ENCODE assay signal across 15 cellular contexts in genomic region chr2:37436324-37436723, GRCh38.
"Had no signal": no experiment of that assay in that cellular context is flagged by ENCODE, and none has a peak within 500 bp of the region (broad histone marks: within the 10 kb centered on the region; RNA-seq: fewer than 3 reads in every experiment).

No MANE protein-coding gene starts in this region.

- H3K27me3 ChIP-seq: cardiac muscle cell, upper lobe of right lung had no signal

- H3K4me1 Mint-ChIP-seq: activated B cell treated with CpG ODN at 0.5 μM for 24 hours; activated CD4-positive, alpha-beta T cell treated with anti-CD3 and anti-CD28 coated beads, Interleukin-2, amount 10 ng/mL, durations not matched to agents 7 days and 5 days; activated naive CD4-positive, alpha-beta T cell treated with anti-CD3 and anti-CD28 coated beads, Interleukin-2, amount 50 U/mL, for 24 hours; nephron progenitor cell had no signal

- H3K4me3 ChIP-seq: cardiac muscle cell, left ventricle myocardium inferior, upper lobe of right lung had no signal

- H3K4me1 ChIP-seq: left ventricle myocardium inferior, upper lobe of right lung had no signal

- H3K9me3 ChIP-seq: upper lobe of right lung had no signal

- H3K36me3 ChIP-seq: cardiac muscle cell, left ventricle myocardium inferior, upper lobe of right lung had no signal

- H3K36me3 Mint-ChIP-seq: activated naive CD4-positive, alpha-beta T cell treated with anti-CD3 and anti-CD28 coated beads, Interleukin-2, amount 50 U/mL, for 24 hours had no signal

- DNase-seq: activated B cell treated with CpG ODN at 0.5 μM for 24 hours; activated CD4-positive, alpha-beta T cell treated with anti-CD3 and anti-CD28 coated beads, Interleukin-2, amount 10 ng/mL, durations not matched to agents 7 days and 5 days; activated T-cell treated with anti-CD3 and anti-CD28 coated beads, Interleukin-2, amount 50 U/mL, for 1 hour; effector CD4-positive, alpha-beta T cell; kidney; left ventricle myocardium inferior; nephron progenitor cell; stimulated activated CD4-positive, alpha-beta T cell treated with anti-CD3 and anti-CD28 coated beads, Interleukin-12 subunit alpha, Interleukin-12 subunit beta, amount 100 ng/mL, for 4 hours; stimulated activated naive CD4-positive, alpha-beta T cell treated with Interleukin-2 at 50 U/mL for 16 hours; upper lobe of right lung had no signal

- FAIRE-seq: colon, kidney had no signal

- H3K27ac Mint-ChIP-seq: activated B cell treated with CpG ODN at 0.5 μM for 24 hours; activated CD4-positive, alpha-beta T cell treated with anti-CD3 and anti-CD28 coated beads, Interleukin-2, amount 10 ng/mL, durations not matched to agents 7 days and 5 days; activated naive CD4-positive, alpha-beta T cell treated with anti-CD3 and anti-CD28 coated beads, Interleukin-2, amount 50 U/mL, for 24 hours; nephron progenitor cell; T-helper 1 cell treated with Interleukin-12 subunit alpha and Interleukin-12 subunit beta and Interleukin-4 antibody, amounts not matched to agents 30 μg/mL and 1 μg/mL, for 36 hours had no signal

- H3K4me3 Mint-ChIP-seq: activated B cell treated with CpG ODN at 0.5 μM for 24 hours; activated CD4-positive, alpha-beta T cell treated with anti-CD3 and anti-CD28 coated beads, Interleukin-2, amount 10 ng/mL, durations not matched to agents 7 days and 5 days; activated naive CD4-positive, alpha-beta T cell treated with anti-CD3 and anti-CD28 coated beads, Interleukin-2, amount 50 U/mL, for 24 hours; nephron progenitor cell; T-helper 1 cell treated with Interleukin-12 subunit alpha and Interleukin-12 subunit beta and Interleukin-4 antibody, amounts not matched to agents 30 μg/mL and 1 μg/mL, for 36 hours had no signal

- H3K9me3 Mint-ChIP-seq: activated B cell treated with CpG ODN at 0.5 μM for 24 hours; activated naive CD4-positive, alpha-beta T cell treated with anti-CD3 and anti-CD28 coated beads, Interleukin-2, amount 50 U/mL, for 24 hours; T-helper 1 cell treated with Interleukin-12 subunit alpha and Interleukin-12 subunit beta and Interleukin-4 antibody, amounts not matched to agents 30 μg/mL and 1 μg/mL, for 36 hours had no signal

- H3K27ac ChIP-seq: cardiac muscle cell, epithelial cell of prostate, left ventricle myocardium inferior, upper lobe of right lung had no signal
